ENCODE assay signal across 8 cellular contexts in the genomic region with DNA sequence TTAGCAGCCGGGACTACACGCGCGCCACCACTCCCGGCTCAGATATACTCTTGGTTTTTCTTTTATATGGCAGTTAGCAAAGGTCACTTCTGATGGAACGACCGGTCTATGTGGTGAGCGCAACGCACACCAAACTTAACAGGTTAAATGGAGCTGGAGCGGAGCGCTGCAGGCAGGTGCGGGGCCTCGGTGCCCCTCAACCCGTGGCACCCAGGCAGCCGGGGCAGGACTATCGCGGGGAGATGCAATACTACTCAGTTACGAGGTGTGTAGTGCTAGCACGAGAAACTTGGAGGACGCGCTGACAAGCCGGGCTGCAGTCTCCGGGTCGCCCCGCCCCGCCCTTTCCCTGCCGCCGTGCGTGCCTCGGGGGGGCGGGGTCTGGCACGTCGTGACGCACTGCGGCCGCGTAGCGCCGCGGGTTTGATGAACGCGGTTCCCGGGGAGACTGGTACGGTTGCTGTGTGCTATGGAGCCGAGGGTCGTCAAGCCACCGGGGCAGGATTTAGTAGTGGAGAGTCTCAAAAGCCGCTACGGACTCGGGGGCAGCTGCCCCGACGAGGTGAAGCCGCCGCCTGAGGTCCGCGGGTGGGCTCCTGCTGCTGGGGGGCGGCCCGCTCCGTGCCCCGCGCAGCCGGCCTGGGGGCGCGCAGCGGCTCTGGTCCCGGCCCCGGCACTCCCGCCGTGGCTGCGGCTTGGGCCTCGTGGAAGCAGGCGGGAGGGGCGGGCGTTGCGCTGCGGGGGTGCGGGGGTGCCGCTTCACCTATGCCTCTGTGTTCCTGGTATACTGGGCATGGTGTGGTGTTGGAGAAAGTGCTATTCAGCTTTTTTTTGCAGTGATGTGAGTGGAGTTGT. TPM values are rescaled to one million over a fixed set of nuclear protein-coding genes. Genes with fewer than 3 reads are reported as not detected.
DNase-seq lines count a peak whose midpoint lies in the region; ATAC-seq and TF ChIP-seq lines count a peak whose summit lies in the region.

A gene with protein sequence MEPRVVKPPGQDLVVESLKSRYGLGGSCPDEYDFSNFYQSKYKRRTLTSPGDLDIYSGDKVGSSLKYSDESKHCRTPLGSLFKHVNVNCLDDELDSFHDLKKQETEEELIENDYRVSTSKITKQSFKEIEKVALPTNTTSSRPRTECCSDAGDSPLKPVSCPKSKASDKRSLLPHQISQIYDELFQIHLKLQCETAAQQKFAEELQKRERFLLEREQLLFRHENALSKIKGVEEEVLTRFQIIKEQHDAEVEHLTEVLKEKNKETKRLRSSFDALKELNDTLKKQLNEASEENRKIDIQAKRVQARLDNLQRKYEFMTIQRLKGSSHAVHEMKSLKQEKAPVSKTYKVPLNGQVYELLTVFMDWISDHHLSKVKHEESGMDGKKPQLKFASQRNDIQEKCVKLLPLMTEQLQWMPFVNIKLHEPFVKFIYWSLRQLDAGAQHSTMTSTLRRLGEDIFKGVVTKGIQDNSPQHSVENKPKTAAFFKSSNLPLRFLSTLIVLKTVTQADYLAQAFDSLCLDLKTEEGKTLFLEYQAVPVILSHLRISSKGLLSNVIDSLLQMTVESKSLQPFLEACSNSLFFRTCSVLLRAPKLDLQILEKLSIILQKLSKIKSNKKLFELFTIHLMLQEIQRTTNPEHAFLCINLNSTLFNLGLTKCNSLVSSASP (plus strand): TSS at position 418 of the 855 bp plus-strand sequence. CDS start 52 bp downstream, at position 470.

- POLR2A ChIA-PET in GM10248 (lab: Yijun Ruan, JAX): no interaction called here

- TF ChIP-seq POLR2A in NB4 (IDR thresholded peaks at IDR 0.05; ENCODE audit: extremely low read depth, insufficient read length) (peak; percentile 81), ovary (IDR thresholded peaks at IDR 0.05) (no peak), thyroid gland (IDR thresholded peaks at IDR 0.05) (peak in 1 of 2 donors; percentile 57)

- WGBS in ovary, 3 donors: 0 to 1% (median 1%) methylated on average over 69 to 78 of the region's 78 CpGs
- 1% methylated on average over 22 to 57 of the region's 78 CpGs for WGBS in thyroid gland, 2 donors

- TF ChIP-seq EP300 in ovary (IDR thresholded peaks at IDR 0.05): no peak

- peak within 1 kb of the TSS; percentile 97 for H3K27ac Mint-ChIP-seq in activated naive CD4-positive, alpha-beta T cell treated with anti-CD3 and anti-CD28 coated beads, Interleukin-2, amount 50 U/mL, for 24 hours

- peak within 1 kb of the TSS; percentile 89 for H3K4me3 ChIP-seq in NB4 (ENCODE audit: low read depth, low read length)
- H3K4me3 ChIP-seq in ovary: peak within 1 kb of the TSS; percentile 49
- H3K4me3 ChIP-seq in thyroid gland (replicated peaks in 1 of 3): peak within 1 kb of the TSS; percentile 71 to 92 (median 91)

- H3K27ac ChIP-seq in ovary: peak within 1 kb of the TSS; percentile 74 to 90
- H3K27ac ChIP-seq in thyroid gland: peak within 1 kb of the TSS; percentile 18 to 65 (median 42)

- no peaks in the 10 kb centered on the region for H3K36me3 ChIP-seq in ovary
- peaks cover 18 to 22% of the 10 kb centered on the region in 2 donors for H3K36me3 ChIP-seq in thyroid gland

- H3K4me3 Mint-ChIP-seq in activated naive CD4-positive, alpha-beta T cell treated with anti-CD3 and anti-CD28 coated beads, Interleukin-2, amount 50 U/mL, for 24 hours: peak within 1 kb of the TSS; percentile 99

- TF ChIP-seq CTCF in GM10248 (IDR thresholded peaks at IDR 0.05; ENCODE audit: control extremely low read depth, extremely low read depth, low read depth, missing control alignments) (no peak), NB4 (IDR thresholded peaks at IDR 0.05; ENCODE audit: low read depth, low read length) (no peak), ovary (IDR thresholded peaks at IDR 0.05) (no peak), thyroid gland (IDR thresholded peaks at IDR 0.05) (no peak)

- ATAC-seq in HG02571 (IDR thresholded peaks at IDR 0.05; ENCODE audit: unreplicated experiment): peak; percentile 97
- peak; percentile 98 for ATAC-seq in Right ventricle myocardium inferior

- no peaks in the 10 kb centered on the region for H3K9me3 ChIP-seq in ovary
- H3K9me3 ChIP-seq in thyroid gland: no peaks in the 10 kb centered on the region

- H3K4me1 Mint-ChIP-seq in activated naive CD4-positive, alpha-beta T cell treated with anti-CD3 and anti-CD28 coated beads, Interleukin-2, amount 50 U/mL, for 24 hours: peaks cover 20% of the 10 kb centered on the region

- H3K27me3 ChIP-seq in ovary (no peaks in the 10 kb centered on the region), thyroid gland (no peaks in the 10 kb centered on the region)

- H3K27me3 Mint-ChIP-seq in activated naive CD4-positive, alpha-beta T cell treated with anti-CD3 and anti-CD28 coated beads, Interleukin-2, amount 50 U/mL, for 24 hours: no peaks in the 10 kb centered on the region

- intact Hi-C loops in Right ventricle myocardium inferior (cut with DNase I): no loop called here
- intact Hi-C loops in ovary (cut with DNase I): no loop called here
- intact Hi-C loops in thyroid gland (cut with DNase I): no loop called here

- H3K36me3 Mint-ChIP-seq in activated naive CD4-positive, alpha-beta T cell treated with anti-CD3 and anti-CD28 coated beads, Interleukin-2, amount 50 U/mL, for 24 hours: peaks cover 16% of the 10 kb centered on the region

- CTCF ChIA-PET in GM10248 (lab: Yijun Ruan, JAX): no interaction called here

- H3K4me1 ChIP-seq in ovary (ENCODE audit: insufficient read depth) (no peaks in the 10 kb centered on the region), thyroid gland (no peaks in the 10 kb centered on the region)

- no peaks in the 10 kb centered on the region for H3K9me3 Mint-ChIP-seq in activated naive CD4-positive, alpha-beta T cell treated with anti-CD3 and anti-CD28 coated beads, Interleukin-2, amount 50 U/mL, for 24 hours

- DNase-seq in GM10248 (ENCODE audit: extremely low spot score) (peak; percentile 94), NB4 (ENCODE audit: low read depth) (peak; percentile 97), SKM-1 (lab: John Stamatoyannopoulos, UW; ENCODE audit: unreplicated experiment) (peak; percentile 84), Right ventricle myocardium inferior (ENCODE audit: missing footprints) (peak; percentile 97), ovary (peak; percentile 79 to 91 (median 85)), thyroid gland (peak; percentile 87 to 90)

RNA-seq across cellular contexts. Expression of the gene that starts here (rescaled TPM):
- total RNA-seq in Right ventricle myocardium inferior: 1.2 TPM
- 1 to 10 TPM; 3.4 to 8.6 (median 5.1) TPM for total RNA-seq in ovary
- polyA plus RNA-seq in ovary: 1 to 10 TPM; 1.9 TPM
- total RNA-seq in thyroid gland: 1 to 10 TPM; 3.9 to 7.3 (median 5.8) TPM

Comparison
In these comparisons a context has a peak if more than half of its experiments do, and no peak if none do; other contexts are left out.
1. Peak in every context shown above with its lines: DNase-seq, ATAC-seq, H3K4me3 ChIP-seq and H3K27ac ChIP-seq.